In the genomic region with DNA sequence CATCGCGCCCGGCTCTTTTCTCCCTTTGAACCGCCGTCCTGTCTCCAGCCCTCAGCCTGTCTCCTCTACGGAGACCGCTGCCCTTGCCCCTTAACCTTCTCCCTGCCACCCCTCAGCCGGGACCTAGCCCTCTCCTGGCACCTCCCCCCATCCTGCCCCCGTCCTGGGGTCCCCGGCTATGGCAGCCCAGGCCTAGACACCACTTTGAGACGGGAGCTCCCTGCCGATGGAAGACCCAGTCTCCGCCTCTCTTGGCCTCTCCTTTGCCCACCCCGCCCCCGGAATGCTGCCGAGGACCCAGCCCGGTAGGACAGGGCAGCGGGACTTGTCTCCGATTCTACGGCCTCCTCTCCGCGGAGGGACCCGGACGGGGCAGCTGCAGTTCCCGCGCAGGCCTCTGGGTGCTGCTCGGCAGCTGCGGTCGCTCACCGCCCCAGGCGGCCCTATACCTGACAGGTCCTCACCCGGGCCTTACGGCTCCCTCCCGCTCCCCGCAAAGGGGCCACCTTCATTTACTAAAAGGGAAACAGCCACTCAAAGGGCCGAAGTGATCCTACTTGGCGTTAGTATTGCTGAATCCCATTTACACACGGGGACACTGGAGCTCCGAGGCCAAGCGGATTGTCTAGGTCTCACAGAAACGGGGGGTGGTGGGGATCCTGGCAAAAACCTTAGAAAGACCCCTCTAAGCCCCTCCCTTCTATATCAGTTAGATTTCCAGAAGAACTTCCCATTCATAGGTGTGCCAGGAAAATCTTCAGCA, we compare ENCODE assay signal across 8 cellular contexts. TPM values are rescaled to one million over a fixed set of nuclear protein-coding genes. Genes with fewer than 3 reads are reported as not detected.
DNase-seq lines count a peak whose midpoint lies in the region; FAIRE-seq and TF ChIP-seq lines count a peak whose summit lies in the region.
"Had no signal": no experiment of that assay in that cellular context is flagged by ENCODE, and none has a peak within 500 bp of the region (broad histone marks: within the 10 kb centered on the region; RNA-seq: fewer than 3 reads in every experiment).

No MANE protein-coding gene starts in this region.

- no peak overlapping the region for H3K9ac ChIP-seq in neural cell (ENCODE audit: low read length)

- DNase-seq in HTR-8/SVneo (ENCODE audit: insufficient read length, low spot score) (peak; percentile 98), RPMI8226 (peak; percentile 82), fibroblast of the conjunctiva (ENCODE audit: low read depth) (peak; percentile 26), substantia nigra (lab: John Stamatoyannopoulos, UW) (peak in 32 of 49 donors; percentile 1 to 61 (median 23))
- peak; percentile 51 to 57 for DNase-seq in activated T-helper 1 cell treated with anti-CD3 and anti-CD28 coated beads, Interleukin-2, amount 50 U/mL, for 16 hours (ENCODE audit: low read depth in 1 of 2, low spot score in 1 of 2)

- no peak overlapping the region for H3K4me2 ChIP-seq in neural cell (ENCODE audit: low read length)

- TF ChIP-seq CTCF in GM12873 (IDR thresholded peaks at IDR 0.05; ENCODE audit: insufficient read depth, low read depth, low read length, missing control alignments) (peak; percentile 97), neural cell (IDR thresholded peaks at IDR 0.05; ENCODE audit: poor library complexity, severe bottlenecking) (peak; percentile 93)

- no peaks in the 10 kb centered on the region for H3K9me2 ChIP-seq in neural cell (ENCODE audit: insufficient read depth, low read length)

- peak; percentile 80 for TF ChIP-seq RAD21 in neural cell (conservative IDR thresholded peaks at IDR 0.05)

- H2AFZ ChIP-seq in neural cell (ENCODE audit: low read depth, low read length): no peak overlapping the region

- no peak overlapping the region for H3K27ac ChIP-seq in neural cell (ENCODE audit: low read length)
- H3K27ac ChIP-seq in substantia nigra (ENCODE audit: low read depth, low read length, poor library complexity, severe bottlenecking): no peak overlapping the region
- H3K27ac ChIP-seq: skin epidermis had no signal

- H3K4me3 ChIP-seq in neural cell (ENCODE audit: low read length): peak overlapping the region; percentile 52
- H3K4me3 ChIP-seq: skin epidermis had no signal

- H3K9me3 ChIP-seq in neural cell (ENCODE audit: low read length): no peaks in the 10 kb centered on the region

- H3K27me3 ChIP-seq in neural cell (ENCODE audit: insufficient read depth, low read depth, low read length): peaks cover 3% of the 10 kb centered on the region

- no peaks in the 10 kb centered on the region for H3K79me2 ChIP-seq in neural cell (replicated peaks; ENCODE audit: insufficient read depth, low read length)

- H3F3A ChIP-seq in neural cell (ENCODE audit: insufficient read depth, low read length, poor library complexity, severe bottlenecking): no peaks in the 10 kb centered on the region

- no peaks in the 10 kb centered on the region for H3K36me3 ChIP-seq in neural cell (ENCODE audit: insufficient read depth, low read length)

- TF ChIP-seq EP300 in neural cell (conservative IDR thresholded peaks at IDR 0.05; ENCODE audit: poor library complexity, severe bottlenecking): no peak

- no peaks in the 10 kb centered on the region for H4K20me1 ChIP-seq in neural cell (ENCODE audit: insufficient read depth)

- FAIRE-seq in HTR-8/SVneo (lab: Jason Lieb, UNC): peak; percentile 93

TF ChIP-seq in neural cell, 6 proteins besides CTCF, POLR2A, EP300 and RAD21:
- peak; percentile 77 for TF ChIP-seq SMC3 (conservative IDR thresholded peaks at IDR 0.05; ENCODE audit: poor library complexity)
- no peak for TF ChIP-seq EZH2 (IDR thresholded peaks at IDR 0.05; ENCODE audit: borderline replicate concordance, insufficient read depth, low read length, poor library complexity, severe bottlenecking)
TF ChIP-seq in neural cell: peak in this region for 1.

RNA-seq across cellular contexts. Expression of gene TAC4, which starts 32.6 kb away (rescaled TPM):
- not detected in 2 replicates for polyA plus RNA-seq in neural cell
- polyA minus RNA-seq in neural cell: not detected in 2 replicates

Comparison
In these comparisons a context has a peak if more than half of its experiments do, and no peak if none do; other contexts are left out.
1. DNase-seq: peak in every context shown above with its lines; median percentile 98 in HTR-8/SVneo; 82 in RPMI8226; 54 in activated T-helper 1 cell treated with anti-CD3 and anti-CD28 coated beads, Interleukin-2, amount 50 U/mL, for 16 hours; 26 in fibroblast of the conjunctiva; 23 in substantia nigra.